Comparison of ENCODE assay signal across 21 cellular contexts in genomic region chr5:123528878-123529277, GRCh38.
"Had no signal": no experiment of that assay in that cellular context is flagged by ENCODE, and none has a peak within 500 bp of the region (broad histone marks: within the 10 kb centered on the region; RNA-seq: fewer than 3 reads in every experiment).

No MANE protein-coding gene starts in this region.

- H3K4me3 ChIP-seq: coronary artery, gastrocnemius medialis, prostate gland, right atrium auricular region, sigmoid colon, suprapubic skin, transverse colon, upper lobe of right lung, uterus had no signal

- H3K27me3 Mint-ChIP-seq: effector memory CD8-positive, alpha-beta T cell; naive thymus-derived CD8-positive, alpha-beta T cell had no signal

- H3K36me3 Mint-ChIP-seq: naive thymus-derived CD8-positive, alpha-beta T cell; stimulated activated effector memory CD8-positive, alpha-beta T cell treated with anti-CD3 and anti-CD28 coated beads, Interleukin-12 subunit alpha, Interleukin-12 subunit beta, amount 100 ng/mL, for 72 hours had no signal

- H3K4me1 Mint-ChIP-seq: nephron progenitor cell had no signal

- H3K27me3 ChIP-seq: gastrocnemius medialis, right atrium auricular region, sigmoid colon, suprapubic skin, transverse colon, upper lobe of right lung, uterus had no signal

- H3K4me1 ChIP-seq: prostate gland had no signal

- FAIRE-seq: keratinocyte had no signal

- DNase-seq: effector memory CD8-positive, alpha-beta T cell; gastrocnemius medialis; head of caudate nucleus; mesendoderm; midbrain; naive thymus-derived CD8-positive, alpha-beta T cell; nephron progenitor cell; nucleus accumbens; sigmoid colon; stimulated activated CD4-positive, alpha-beta T cell treated with anti-CD3 and anti-CD28 coated beads, Interleukin-2, amount 100 ng/mL, for 24 hours; stimulated activated CD4-positive, alpha-beta T cell treated with anti-CD3 and anti-CD28 coated beads, Interleukin-4, amount 100 ng/mL, for 24 hours; stimulated activated naive CD4-positive, alpha-beta T cell treated with Interleukin-2 at 50 U/mL for 16 hours; transverse colon; upper lobe of right lung; uterus had no signal

- ATAC-seq: effector memory CD8-positive, alpha-beta T cell; gastrocnemius medialis; naive thymus-derived CD8-positive, alpha-beta T cell; stimulated activated effector memory CD8-positive, alpha-beta T cell treated with anti-CD3 and anti-CD28 coated beads, Interleukin-12 subunit alpha, Interleukin-12 subunit beta, amount 100 ng/mL, for 72 hours; upper lobe of right lung had no signal

- H3K27ac Mint-ChIP-seq: nephron progenitor cell; stimulated activated effector memory CD8-positive, alpha-beta T cell treated with anti-CD3 and anti-CD28 coated beads, Interleukin-12 subunit alpha, Interleukin-12 subunit beta, amount 100 ng/mL, for 72 hours had no signal

- H3K27ac ChIP-seq: coronary artery, gastrocnemius medialis, prostate gland, right atrium auricular region, sigmoid colon, suprapubic skin, upper lobe of right lung, uterus had no signal

- H3K9me3 ChIP-seq: gastrocnemius medialis, prostate gland, right atrium auricular region, sigmoid colon, suprapubic skin, transverse colon, upper lobe of right lung, uterus had no signal

- H3K4me3 Mint-ChIP-seq: effector memory CD8-positive, alpha-beta T cell; nephron progenitor cell; stimulated activated effector memory CD8-positive, alpha-beta T cell treated with anti-CD3 and anti-CD28 coated beads, Interleukin-12 subunit alpha, Interleukin-12 subunit beta, amount 100 ng/mL, for 72 hours had no signal

- H3K36me3 ChIP-seq: gastrocnemius medialis, prostate gland, right atrium auricular region, sigmoid colon, suprapubic skin, transverse colon, upper lobe of right lung, uterus had no signal
